In genomic region chr6:109059591-109060021, GRCh38 we compare ENCODE assay signal across 8 cellular contexts. TPM values are rescaled to one million over a fixed set of nuclear protein-coding genes. Genes with fewer than 3 reads are reported as not detected.
A peak's percentile ranks its signal among the peaks of the same experiment; 100 is the strongest.
DNase-seq lines count a peak whose midpoint lies in the region; ATAC-seq and TF ChIP-seq lines count a peak whose summit lies in the region.

No MANE protein-coding gene starts in this region.

- 89% methylated on average over 4 of the region's 4 CpGs for WGBS in hepatocyte (ENCODE audit: low lambda C conversion rate, missing lambda C conversion rate)

- H3K36me3 Mint-ChIP-seq in natural killer cell treated with Interleukin-12 subunit alpha and Interleukin-12 subunit beta and Interleukin-15 and Interleukin-18, amount 100 ng/mL, for 72 hours: no peaks in the 10 kb centered on the region

- peaks cover 31 to 46% of the 10 kb centered on the region in 2 donors for H3K4me1 Mint-ChIP-seq in natural killer cell treated with Interleukin-12 subunit alpha and Interleukin-12 subunit beta and Interleukin-15 and Interleukin-18, amount 100 ng/mL, for 72 hours (ENCODE audit: low read depth in 2 of 2)

- H3K27me3 Mint-ChIP-seq in natural killer cell treated with Interleukin-12 subunit alpha and Interleukin-12 subunit beta and Interleukin-15 and Interleukin-18, amount 100 ng/mL, for 72 hours: no peaks in the 10 kb centered on the region

- H3K4me1 ChIP-seq in DND-41 (ENCODE audit: insufficient read depth, low read length) (peaks cover 7% of the 10 kb centered on the region), hepatocyte (ENCODE audit: insufficient read depth) (peaks cover 4% of the 10 kb centered on the region)

- TF ChIP-seq CTCF in DND-41 (IDR thresholded peaks at IDR 0.05; ENCODE audit: borderline replicate concordance, extremely low read depth, low read length, poor library complexity, severe bottlenecking) (no peak), hepatocyte (IDR thresholded peaks at IDR 0.05; ENCODE audit: poor library complexity) (no peak)

- H3K4me3 Mint-ChIP-seq in natural killer cell treated with Interleukin-12 subunit alpha and Interleukin-12 subunit beta and Interleukin-15 and Interleukin-18, amount 100 ng/mL, for 72 hours: peak overlapping the region; percentile 59

- no peaks in the 10 kb centered on the region for H4K20me1 ChIP-seq in DND-41 (ENCODE audit: insufficient read depth, low read length)
- H4K20me1 ChIP-seq in hepatocyte (ENCODE audit: insufficient read depth, poor library complexity, severe bottlenecking): no peaks in the 10 kb centered on the region

- no peaks in the 10 kb centered on the region for H3K9me3 Mint-ChIP-seq in natural killer cell treated with Interleukin-12 subunit alpha and Interleukin-12 subunit beta and Interleukin-15 and Interleukin-18, amount 100 ng/mL, for 72 hours

- no peak overlapping the region for H3K27ac ChIP-seq in DND-41 (ENCODE audit: low read length)
- H3K27ac ChIP-seq in hepatocyte: no peak overlapping the region

- H3K4me2 ChIP-seq in DND-41 (ENCODE audit: insufficient read depth, low read length) (no peak overlapping the region), hepatocyte (no peak overlapping the region)

- H3K9me3 ChIP-seq in DND-41 (ENCODE audit: insufficient read depth, low read length, severe bottlenecking): no peaks in the 10 kb centered on the region
- H3K9me3 ChIP-seq in hepatocyte (ENCODE audit: low read depth): no peaks in the 10 kb centered on the region

- peak; percentile 91 for ATAC-seq in DND-41 (ENCODE audit: insufficient read depth, low read depth)
- ATAC-seq in natural killer cell treated with Interleukin-12 subunit alpha and Interleukin-12 subunit beta and Interleukin-15 and Interleukin-18, amount 100 ng/mL, for 72 hours: peak; percentile 93 to 95

- H3K27ac Mint-ChIP-seq in natural killer cell treated with Interleukin-12 subunit alpha and Interleukin-12 subunit beta and Interleukin-15 and Interleukin-18, amount 100 ng/mL, for 72 hours: peak overlapping the region; percentile 48 to 84

- H2AFZ ChIP-seq in DND-41 (ENCODE audit: low read depth, low read length) (no peak overlapping the region), hepatocyte (no peak overlapping the region)

- H3K4me3 ChIP-seq in DND-41 (ENCODE audit: low read depth in 1 of 2, low read length in 2 of 2) (no peak overlapping the region), hepatocyte (no peak overlapping the region)

- no peaks in the 10 kb centered on the region for H3K36me3 ChIP-seq in DND-41 (ENCODE audit: insufficient read depth, low read length)
- no peaks in the 10 kb centered on the region for H3K36me3 ChIP-seq in hepatocyte (replicated peaks; ENCODE audit: insufficient read depth, low read depth)

- no peak for DNase-seq in DND-41
- DNase-seq in LHCN-M2 (ENCODE audit: low read depth): peak; percentile 71
- DNase-seq in central memory CD4-positive, alpha-beta T cell: peak; percentile 58
- no peak for DNase-seq in natural killer cell treated with Interleukin-12 subunit alpha and Interleukin-12 subunit beta and Interleukin-15 and Interleukin-18, amount 100 ng/mL, for 72 hours (ENCODE audit: low spot score)
- DNase-seq in NCI-H82 (lab: John Stamatoyannopoulos, UW): no peak
- no peak for DNase-seq in hepatocyte (ENCODE audit: low spot score)
- no peak for DNase-seq in NCI-H2227 treated with DMSO at 0.1 percent for 48 hours (lab: John Stamatoyannopoulos, UW)
- no peak for DNase-seq in NCI-H748 treated with DMSO at 0.1 percent for 48 hours (lab: John Stamatoyannopoulos, UW)

- H3K27me3 ChIP-seq in DND-41 (ENCODE audit: insufficient read depth, low read length, poor library complexity) (no peaks in the 10 kb centered on the region), hepatocyte (no peaks in the 10 kb centered on the region)

- H3K79me2 ChIP-seq in DND-41 (ENCODE audit: insufficient read depth, low read length): no peaks in the 10 kb centered on the region
- H3K79me2 ChIP-seq in hepatocyte: peaks cover 22% of the 10 kb centered on the region

- H3K9me2 ChIP-seq in hepatocyte (replicated peaks; ENCODE audit: insufficient read depth): no peaks in the 10 kb centered on the region

- H3K9ac ChIP-seq in DND-41 (ENCODE audit: low read depth, low read length): no peak overlapping the region

RNA-seq across cellular contexts. Expression of gene SESN1, which starts 35.0 kb away (rescaled TPM):
- total RNA-seq in LHCN-M2 (2014; rRNA removed) (29.6 and 30.4 TPM in 2 replicates), hepatocyte (51.7 and 59.1 TPM in 2 replicates)
- 8.8 TPM for polyA plus RNA-seq in LHCN-M2 (2012)
- total RNA-seq in natural killer cell treated with Interleukin-12 subunit alpha and Interleukin-12 subunit beta and Interleukin-15 and Interleukin-18, amount 100 ng/mL, for 72 hours: 1 to 10 TPM; 7.4 to 9.6 TPM
- polyA plus RNA-seq in hepatocyte: 29.1 and 30.7 TPM in 2 replicates

RNA-seq across cellular contexts. Expression of gene CEP57L1, which starts 35.7 kb away (rescaled TPM):
- total RNA-seq in LHCN-M2 (2014; rRNA removed) (31.7 and 44.6 TPM in 2 replicates), hepatocyte (14.7 and 18.7 TPM in 2 replicates)
- 7.9 TPM for polyA plus RNA-seq in LHCN-M2 (2012)
- 10 to 100 TPM; 14.4 to 29.3 TPM for total RNA-seq in natural killer cell treated with Interleukin-12 subunit alpha and Interleukin-12 subunit beta and Interleukin-15 and Interleukin-18, amount 100 ng/mL, for 72 hours
- polyA plus RNA-seq in hepatocyte: 11.9 and 13.8 TPM in 2 replicates

Comparison
In these comparisons a context has a peak if more than half of its experiments do, and no peak if none do; other contexts are left out.
1. DNase-seq: peak in LHCN-M2 (single experiment) and central memory CD4-positive, alpha-beta T cell (single experiment); none in DND-41 (single experiment), natural killer cell treated with Interleukin-12 subunit alpha and Interleukin-12 subunit beta and Interleukin-15 and Interleukin-18, amount 100 ng/mL, for 72 hours (single experiment), NCI-H82 (single experiment), hepatocyte (single experiment), NCI-H2227 treated with DMSO at 0.1 percent for 48 hours (single experiment) and NCI-H748 treated with DMSO at 0.1 percent for 48 hours (single experiment).